Comparison of ENCODE assay signal across 25 cellular contexts in genomic region chr4:5973486-5974220, GRCh38. TPM values are rescaled to one million over a fixed set of nuclear protein-coding genes. Genes with fewer than 3 reads are reported as not detected.
DNase-seq lines count a peak whose midpoint lies in the region; ATAC-seq, FAIRE-seq and TF ChIP-seq lines count a peak whose summit lies in the region.
"Had no signal": no experiment of that assay in that cellular context is flagged by ENCODE, and none has a peak within 500 bp of the region (broad histone marks: within the 10 kb centered on the region; RNA-seq: fewer than 3 reads in every experiment).

No MANE protein-coding gene starts in this region.

- no peak overlapping the region for H3K23ac ChIP-seq in H1 (ENCODE audit: insufficient read length)

- peak overlapping the region; percentile 88; the same call in 1 of the 2 replicates for H2BK15ac ChIP-seq in H1 (ENCODE audit: low read length)

- H2AK5ac ChIP-seq in H1 (ENCODE audit: low read depth, low read length), result no peak overlapping the region

- intact Hi-C loops in posterior vena cava (cut with DNase I), result no loop called here

- H3K56ac ChIP-seq in H1 (replicated peaks; ENCODE audit: insufficient read length, low read depth, low read length), result no peak overlapping the region

- no peaks in the 10 kb centered on the region for H3K23me2 ChIP-seq in H1 (ENCODE audit: low read depth, low read length)

- no peak for ATAC-seq in RWPE2 (ENCODE audit: low read depth)
- ATAC-seq in GM19023 (IDR thresholded peaks at IDR 0.05; ENCODE audit: unreplicated experiment), result no peak
- ATAC-seq: GM12878 had no signal

- DNase-seq in activated effector memory CD4-positive, alpha-beta T cell treated with anti-CD3 and anti-CD28 coated beads, Interleukin-2, amount 50 U/mL, for 16 hours, result peak; percentile 46
- DNase-seq in activated effector memory CD4-positive, alpha-beta T cell treated with Interleukin-2 at 50 U/mL for 16 hours, result no peak
- peak; percentile 31 for DNase-seq in RWPE2 (ENCODE audit: low spot score)
- no peak for DNase-seq in H1 (ENCODE audit: low read depth in 1 of 2, low spot score in 2 of 2)
- DNase-seq in posterior vena cava (ENCODE audit: low spot score), result peak; percentile 66
- DNase-seq in stimulated activated CD4-positive, alpha-beta T cell treated with anti-CD3 and anti-CD28 coated beads, Interleukin-2, amount 100 ng/mL, for 48 hours, result no peak
- no peak for DNase-seq in NCI-H2081 (lab: John Stamatoyannopoulos, UW)
- DNase-seq: ACHN; Caco-2; CD4-positive, alpha-beta memory T cell; DMS 273 treated with DMSO at 0.1 percent for 48 hours; DMS79 treated with DMSO at 0.1 percent for 48 hours; NCI-H1105; NCI-H146; NCI-H2029; NCI-H226; NCI-H510A treated with DMSO at 0.1 percent for 48 hours; NCI-H748 treated with DMSO at 0.1 percent for 48 hours; NK-92 treated with Interleukin-12 subunit alpha and Interleukin-12 subunit beta, amount 100 ng/mL, for 24 hours had no signal

- H3K9me3 ChIP-seq in RWPE2 (ENCODE audit: severe bottlenecking) (no peaks in the 10 kb centered on the region), H1 (ENCODE audit: insufficient read depth in 2 of 2, low read depth in 1 of 2, low read length in 1 of 2) (no peaks in the 10 kb centered on the region)
- H3K9me3 ChIP-seq: BLaER1, Caco-2, HAP-1, Peyer's patch had no signal

- H3K79me1 ChIP-seq in H1 (ENCODE audit: low read depth, low read length), result no peaks in the 10 kb centered on the region

- no peak overlapping the region for H3K9ac ChIP-seq in H1 (replicated peaks in 1 of 4; ENCODE audit: extremely low read depth in 1 of 4, low read depth in 3 of 4, low read length in 3 of 4)
- H3K9ac ChIP-seq: BLaER1 had no signal

- FAIRE-seq in H1 (lab: Jason Lieb, UNC), result no peak
- FAIRE-seq: GM12878 had no signal

- H3K4me3 ChIP-seq in RWPE2 (ENCODE audit: severe bottlenecking) (no peak overlapping the region), H1 (ENCODE audit: extremely low read depth in 1 of 4, insufficient read depth in 2 of 4, low read depth in 3 of 4, low read length in 4 of 4) (no peak overlapping the region)
- H3K4me3 ChIP-seq: BLaER1, GM12878, HAP-1, Peyer's patch had no signal

- H3K14ac ChIP-seq in H1 (ENCODE audit: insufficient read length), result no peak overlapping the region

- no peak for TF ChIP-seq CTCF in RWPE2 (IDR thresholded peaks at IDR 0.05; ENCODE audit: poor library complexity, severe bottlenecking)
- no peak for TF ChIP-seq CTCF in H1 (IDR thresholded peaks at IDR 0.05; ENCODE audit: control extremely low read depth in 1 of 3, insufficient read depth in 1 of 3, low read depth in 1 of 3, low read length in 3 of 3)

- no peak overlapping the region for H2AFZ ChIP-seq in H1 (ENCODE audit: low read length)

- H3K4me1 ChIP-seq in RWPE2 (ENCODE audit: insufficient read depth, poor library complexity, severe bottlenecking) (no peaks in the 10 kb centered on the region), H1 (replicated peaks in 1 of 4; ENCODE audit: control insufficient read depth in 3 of 4, insufficient read depth in 4 of 4, low read length in 3 of 4) (peaks cover 2 to 10% (median 4%) of the 10 kb centered on the region in 4 experiments; a peak in 6 of 7 replicates)
- H3K4me1 ChIP-seq: Caco-2, HAP-1, Peyer's patch had no signal

- TF ChIP-seq POLR2A in H1 (IDR thresholded peaks at IDR 0.05; ENCODE audit: control extremely low read depth in 1 of 2, low read depth in 2 of 2, low read length in 2 of 2), result no peak

- no peak for TF ChIP-seq EP300 in H1 (IDR thresholded peaks at IDR 0.05; ENCODE audit: borderline replicate concordance in 1 of 2, low read depth in 2 of 2, low read length in 2 of 2)

- no peaks in the 10 kb centered on the region for H3K36me3 ChIP-seq in RWPE2 (ENCODE audit: low read depth)
- no peaks in the 10 kb centered on the region for H3K36me3 ChIP-seq in H1 (ENCODE audit: control insufficient read depth in 2 of 4, insufficient read depth in 4 of 4, low read length in 3 of 4)
- H3K36me3 ChIP-seq: BLaER1, HAP-1, Peyer's patch had no signal

- H3K27ac ChIP-seq in RWPE2 (ENCODE audit: poor library complexity, severe bottlenecking) (no peak overlapping the region), H1 (ENCODE audit: low read depth, low read length) (no peak overlapping the region)
- H3K27ac ChIP-seq: 22Rv1, BLaER1, Peyer's patch had no signal

- H4K8ac ChIP-seq in H1 (ENCODE audit: extremely low read depth, insufficient read depth, low read length), result no peak overlapping the region

- no peak overlapping the region for H2BK20ac ChIP-seq in H1 (ENCODE audit: low read length)

- no peak overlapping the region for H4K5ac ChIP-seq in H1 (ENCODE audit: insufficient read length, low read depth, low read length)

- CTCF ChIA-PET in H1 (lab: Charles Lee; ENCODE audit: partially characterized antibody), result interaction anchor here (0.6 to 8.9 kb wide), 10 partner anchors 9 to 152 kb away, joined by 3 to 73 read pairs (median 4); no protein-coding TSS in a partner anchor

- H4K91ac ChIP-seq in H1 (replicated peaks; ENCODE audit: insufficient read length, low read length), result peak overlapping the region; percentile 42

- H3K79me2 ChIP-seq in H1 (ENCODE audit: control insufficient read depth in 1 of 2, insufficient read depth in 2 of 2, low read length in 2 of 2), result no peaks in the 10 kb centered on the region

- POLR2A ChIA-PET in H1 (lab: Charles Lee; ENCODE audit: partially characterized antibody), result no interaction called here

- peak overlapping the region; percentile 60; the same call in 1 of the 2 replicates for H2BK12ac ChIP-seq in H1 (ENCODE audit: low read depth, low read length)

- H3K27me3 ChIP-seq in RWPE2 (ENCODE audit: insufficient read depth, poor library complexity, severe bottlenecking) (peaks cover 9% of the 10 kb centered on the region), H1 (replicated peaks in 1 of 4; ENCODE audit: control insufficient read depth in 3 of 4, extremely low read depth in 1 of 4, insufficient read depth in 3 of 4, low read length in 3 of 4) (0 out of 7 replicates have a peak, but pooled peaks cover 0 to 2% (median 0%) of the 10 kb centered on the region in 4 experiments)
- H3K27me3 ChIP-seq: BLaER1, Peyer's patch had no signal

- WGBS in H1 (ENCODE audit: extremely low coverage in 1 of 2, insufficient coverage in 1 of 2, insufficient read length in 1 of 2, insufficient replicate concordance in 2 of 2, low coverage in 1 of 2, low lambda C conversion rate in 2 of 2, missing lambda C conversion rate in 1 of 2), 2 experiments, result 90% methylated on average over 20 of the region's 25 CpGs; no CpG with 5 or more reads in 1 of the 2 experiments

- H3K4ac ChIP-seq in H1 (replicated peaks; ENCODE audit: insufficient read length, low read depth, low read length), result no peak overlapping the region

- no peak overlapping the region for H3K4me2 ChIP-seq in H1 (ENCODE audit: insufficient read depth in 1 of 2, low read depth in 2 of 2, low read length in 2 of 2)
- H3K4me2 ChIP-seq: BLaER1 had no signal

- no peak overlapping the region for H2BK5ac ChIP-seq in H1 (ENCODE audit: low read depth, low read length)

- no peak overlapping the region for H2BK120ac ChIP-seq in H1 (replicated peaks; ENCODE audit: low read depth, low read length)

- TF ChIP-seq RAD21 in H1 (IDR thresholded peaks at IDR 0.05 in 1 of 2, conservative IDR thresholded peaks at IDR 0.05 in 1 of 2; ENCODE audit: low read depth in 2 of 2, low read length in 2 of 2), result no peak

- H4K20me1 ChIP-seq in H1 (replicated peaks in 1 of 2; ENCODE audit: control insufficient read depth in 1 of 2, insufficient read depth in 2 of 2, low read length in 2 of 2), result no peaks in the 10 kb centered on the region
- H4K20me1 ChIP-seq: BLaER1 had no signal

- H3K18ac ChIP-seq in H1 (ENCODE audit: extremely low read depth, low read length), result no peak overlapping the region; the same call in 1 of the 2 replicates

TF ChIP-seq in H1, 55 proteins besides CTCF, POLR2A, EP300 and RAD21:
- TF ChIP-seq KDM1A (IDR thresholded peaks at IDR 0.05; ENCODE audit: borderline replicate concordance, low read length) (peak; percentile 62; the same call in 1 of the 2 replicates), SIRT6 (IDR thresholded peaks at IDR 0.05; ENCODE audit: low read length) (no peak)

RNA-seq across cellular contexts. Expression of gene C4orf50, which starts 44.6 kb away (rescaled TPM):
- 0.22 and 0.23 TPM in 2 replicates for total RNA-seq in H1 (2021; fragmentation: NEBNext Ultra II Directional; extraction: Animal tissue kit (Norgen Biotek cat#: 25700))
- 0.08 and 0.16 TPM in 2 replicates for polyA plus RNA-seq in H1 (2011; rRNA removed)
- polyA plus RNA-seq in H1 (2011; cell fraction: cytosol; rRNA removed), result 0.14 TPM
- 0.44 TPM for polyA plus RNA-seq in H1 (2011; cell fraction: nucleus; rRNA removed)
- 0.15 to 0.25 TPM (median 0.20 TPM) in 4 replicates for polyA plus RNA-seq in H1 (2012, experiment 1 of 2)
- 0.04 TPM for polyA plus RNA-seq in H1 (2012, experiment 2 of 2)
- 0.06 TPM for polyA plus RNA-seq in H1 (2013, experiment 1 of 2)
- 0.09 TPM for polyA plus RNA-seq in H1 (2013, experiment 2 of 2)
- polyA minus RNA-seq in H1 (2011; rRNA and poly(A)+ RNA removed), result 0.32 and 0.46 TPM in 2 replicates
- 0.22 TPM for polyA minus RNA-seq in H1 (2011; cell fraction: cytosol; rRNA and poly(A)+ RNA removed)
- 0.70 TPM for polyA minus RNA-seq in H1 (2011; cell fraction: nucleus; rRNA and poly(A)+ RNA removed)
- total RNA-seq in posterior vena cava, result not detected
- total RNA-seq: Caco-2 had no signal

Comparison
In these comparisons a context has a peak if more than half of its experiments do, and no peak if none do; other contexts are left out.
1. DNase-seq: peak in activated effector memory CD4-positive, alpha-beta T cell treated with anti-CD3 and anti-CD28 coated beads, Interleukin-2, amount 50 U/mL, for 16 hours (single experiment), RWPE2 (single experiment) and posterior vena cava (single experiment); none in activated effector memory CD4-positive, alpha-beta T cell treated with Interleukin-2 at 50 U/mL for 16 hours (single experiment), H1 (0 of 2), stimulated activated CD4-positive, alpha-beta T cell treated with anti-CD3 and anti-CD28 coated beads, Interleukin-2, amount 100 ng/mL, for 48 hours (0 of 2) and NCI-H2081 (0 of 2).